10 cellular contexts compared by ENCODE assay signal in the genomic region with DNA sequence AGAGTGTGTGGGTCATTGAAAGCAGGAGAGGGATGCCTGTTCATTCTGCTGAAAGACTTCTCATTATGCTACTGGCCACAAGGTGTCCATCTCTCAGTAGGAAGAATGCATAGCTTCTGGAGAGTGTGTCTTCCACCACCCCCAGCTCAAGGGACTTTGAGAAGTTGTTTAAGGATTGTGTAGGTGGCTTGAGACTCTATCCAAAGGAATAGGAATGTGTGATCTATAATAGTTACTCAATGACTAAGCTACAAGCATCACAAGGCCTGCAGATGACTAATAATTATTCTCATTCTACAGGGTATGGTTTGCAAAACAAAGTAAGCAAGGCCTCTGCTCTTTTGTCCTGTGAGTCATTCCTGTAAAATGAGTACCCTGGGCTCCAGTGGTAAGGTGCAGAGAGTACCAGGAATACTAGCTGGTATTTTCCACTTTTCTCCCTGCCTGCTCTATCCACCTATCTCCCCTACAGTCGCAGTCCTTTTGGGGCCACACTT.
DNase-seq lines count a peak whose midpoint lies in the region; ATAC-seq and TF ChIP-seq lines count a peak whose summit lies in the region.
"Had no signal": no experiment of that assay in that cellular context is flagged by ENCODE, and none has a peak within 500 bp of the region (broad histone marks: within the 10 kb centered on the region; RNA-seq: fewer than 3 reads in every experiment).

No MANE protein-coding gene starts in this region.

- H3K27ac ChIP-seq in VCaP (no peak overlapping the region), thoracic aorta (peak overlapping the region; percentile 40 to 68)
- H3K27ac ChIP-seq: KMS-11 had no signal

- H3K4me3 ChIP-seq in thoracic aorta = no peak overlapping the region
- no peak overlapping the region for H3K4me3 ChIP-seq in mucosa of descending colon

- H3K36me3 ChIP-seq in thoracic aorta (no peaks in the 10 kb centered on the region), mucosa of descending colon (ENCODE audit: low read depth) (no peaks in the 10 kb centered on the region)

- H3K4me1 Mint-ChIP-seq in activated CD4-positive, alpha-beta T cell treated with anti-CD3 and anti-CD28 coated beads for 36 hours = no peaks in the 10 kb centered on the region
- H3K4me1 Mint-ChIP-seq: B cell had no signal

- H3K27ac Mint-ChIP-seq in activated CD4-positive, alpha-beta T cell treated with anti-CD3 and anti-CD28 coated beads for 36 hours = no peak overlapping the region
- H3K27ac Mint-ChIP-seq: B cell had no signal

- TF ChIP-seq CTCF in VCaP (conservative IDR thresholded peaks at IDR 0.05) (peak; percentile 45), thoracic aorta (IDR thresholded peaks at IDR 0.05) (no peak), mucosa of descending colon (IDR thresholded peaks at IDR 0.05) (no peak)

- no peaks in the 10 kb centered on the region for H3K27me3 ChIP-seq in thoracic aorta (replicated peaks; ENCODE audit: insufficient read depth)

- intact Hi-C loops in activated CD4-positive, alpha-beta T cell treated with anti-CD3 and anti-CD28 coated beads for 36 hours (cut with DNase I, micrococcal nuclease) = loop anchor here in 1 of 2 experiments (1.0 kb wide), 1 partner anchor 15 kb away; no protein-coding TSS in a partner anchor
- intact Hi-C loops in mucosa of descending colon (cut with DNase I, micrococcal nuclease) = no loop called here

- H3K4me1 ChIP-seq in thoracic aorta (ENCODE audit: control insufficient read depth in 1 of 2, low read depth in 2 of 2) = peaks cover 3 to 13% of the 10 kb centered on the region in 2 donors
- no peaks in the 10 kb centered on the region for H3K4me1 ChIP-seq in mucosa of descending colon (ENCODE audit: low read depth)

- H3K27me3 Mint-ChIP-seq in activated CD4-positive, alpha-beta T cell treated with anti-CD3 and anti-CD28 coated beads for 36 hours = no peaks in the 10 kb centered on the region
- H3K27me3 Mint-ChIP-seq: B cell had no signal

- POLR2A ChIA-PET in activated CD4-positive, alpha-beta T cell treated with anti-CD3 and anti-CD28 coated beads for 36 hours (lab: Charles Lee) = no interaction called here

- H3K9me3 ChIP-seq in thoracic aorta (no peaks in the 10 kb centered on the region), mucosa of descending colon (no peaks in the 10 kb centered on the region)

- ATAC-seq in activated CD4-positive, alpha-beta T cell treated with anti-CD3 and anti-CD28 coated beads for 36 hours = peak; percentile 55
- ATAC-seq in thoracic aorta (ENCODE audit: insufficient number of reproducible peaks, low FRiP score, low read depth) = peak; percentile 96
- ATAC-seq in mucosa of descending colon = no peak
- no peak for ATAC-seq in HG03342 (IDR thresholded peaks at IDR 0.05; ENCODE audit: unreplicated experiment)
- ATAC-seq in left lobe of liver = no peak

- no peak overlapping the region for H3K4me3 Mint-ChIP-seq in activated CD4-positive, alpha-beta T cell treated with anti-CD3 and anti-CD28 coated beads for 36 hours
- H3K4me3 Mint-ChIP-seq: B cell had no signal

- no peaks in the 10 kb centered on the region for H3K9me3 Mint-ChIP-seq in activated CD4-positive, alpha-beta T cell treated with anti-CD3 and anti-CD28 coated beads for 36 hours (ENCODE audit: low read depth)

- CTCF ChIA-PET in activated CD4-positive, alpha-beta T cell treated with anti-CD3 and anti-CD28 coated beads for 36 hours (lab: Charles Lee) = no interaction called here

- no peak for DNase-seq in activated CD4-positive, alpha-beta T cell treated with anti-CD3 and anti-CD28 coated beads for 36 hours
- no peak for DNase-seq in activated CD4-positive, alpha-beta T cell treated with anti-CD3 and anti-CD28 coated beads for 1 hour
- peak; percentile 37 for DNase-seq in hepatic stellate cell (ENCODE audit: low spot score)
- no peak for DNase-seq in thoracic aorta (ENCODE audit: low spot score)
- DNase-seq in mucosa of descending colon = no peak
- no peak for DNase-seq in left lobe of liver (ENCODE audit: low spot score)

- H3K36me3 Mint-ChIP-seq in activated CD4-positive, alpha-beta T cell treated with anti-CD3 and anti-CD28 coated beads for 36 hours (ENCODE audit: low read depth) = no peaks in the 10 kb centered on the region

Comparison
In these comparisons a context has a peak if more than half of its experiments do, and no peak if none do; other contexts are left out.
1. ATAC-seq: peak in activated CD4-positive, alpha-beta T cell treated with anti-CD3 and anti-CD28 coated beads for 36 hours (single experiment) and thoracic aorta (single experiment); none in mucosa of descending colon (single experiment), HG03342 (single experiment) and left lobe of liver (single experiment).